19 cellular contexts compared by ENCODE assay signal in genomic region chr2:135258193-135258592, GRCh38.
DNase-seq lines count a peak whose midpoint lies in the region; ATAC-seq and TF ChIP-seq lines count a peak whose summit lies in the region.
"Had no signal": no experiment of that assay in that cellular context is flagged by ENCODE, and none has a peak within 500 bp of the region (broad histone marks: within the 10 kb centered on the region; RNA-seq: fewer than 3 reads in every experiment).

No MANE protein-coding gene starts in this region.

- H3K9me3 ChIP-seq in DND-41 (ENCODE audit: insufficient read depth, low read length, severe bottlenecking), result no peaks in the 10 kb centered on the region
- no peaks in the 10 kb centered on the region for H3K9me3 ChIP-seq in RWPE2 (ENCODE audit: severe bottlenecking)
- H3K9me3 ChIP-seq: HAP-1, thyroid gland had no signal

- DNase-seq in DND-41 (peak; percentile 26), HT-29 (ENCODE audit: low spot score) (peak; percentile 7), RWPE2 (ENCODE audit: low spot score) (no peak), foreskin keratinocyte (no peak), Ammon's horn (ENCODE audit: low spot score) (no peak), NCI-H2227 (lab: John Stamatoyannopoulos, UW; ENCODE audit: unreplicated experiment) (no peak)
- DNase-seq in NK-92 treated with Interleukin-12 subunit alpha and Interleukin-12 subunit beta, amount 100 ng/mL, for 24 hours (lab: John Stamatoyannopoulos, UW), result no peak
- DNase-seq: activated CD4-positive, alpha-beta T cell treated with anti-CD3 and anti-CD28 coated beads, Interleukin-2, amount 50 U/mL, for 48 hours; activated naive CD8-positive, alpha-beta T cell treated with anti-CD3 and anti-CD28 coated beads, Interleukin-2, amount 10 ng/mL, durations not matched to agents 7 days and 5 days; activated T-cell treated with anti-CD3 and anti-CD28 coated beads, Interleukin-2, amount 50 U/mL, for 4 hours; C1 segment of cervical spinal cord; DMS79; naive thymus-derived CD8-positive, alpha-beta T cell; NCI-H187 treated with DMSO at 0.1 percent for 48 hours; NCI-H510A; thyroid gland had no signal

- no peaks in the 10 kb centered on the region for H3K4me1 ChIP-seq in DND-41 (ENCODE audit: insufficient read depth, low read length)
- peaks cover 16% of the 10 kb centered on the region for H3K4me1 ChIP-seq in RWPE2 (ENCODE audit: insufficient read depth, poor library complexity, severe bottlenecking)
- peaks cover 17% of the 10 kb centered on the region for H3K4me1 ChIP-seq in foreskin keratinocyte
- H3K4me1 ChIP-seq: thyroid gland had no signal

- TF ChIP-seq CTCF in DND-41 (IDR thresholded peaks at IDR 0.05; ENCODE audit: borderline replicate concordance, extremely low read depth, low read length, poor library complexity, severe bottlenecking) (peak; percentile 46), RWPE2 (IDR thresholded peaks at IDR 0.05; ENCODE audit: poor library complexity, severe bottlenecking) (peak; percentile 26), foreskin keratinocyte (conservative IDR thresholded peaks at IDR 0.05) (peak; percentile 40)

- no peak overlapping the region for H3K4me2 ChIP-seq in DND-41 (ENCODE audit: insufficient read depth, low read length)

- no peaks in the 10 kb centered on the region for H4K20me1 ChIP-seq in DND-41 (ENCODE audit: insufficient read depth, low read length)

- H3K4me3 ChIP-seq in DND-41 (ENCODE audit: low read depth in 1 of 2, low read length in 2 of 2) (no peak overlapping the region), RWPE2 (ENCODE audit: severe bottlenecking) (no peak overlapping the region)
- H3K4me3 ChIP-seq: HAP-1, thyroid gland had no signal

- H3K9ac ChIP-seq in DND-41 (ENCODE audit: low read depth, low read length), result no peak overlapping the region

- H3K36me3 ChIP-seq in DND-41 (ENCODE audit: insufficient read depth, low read length) (no peaks in the 10 kb centered on the region), RWPE2 (ENCODE audit: low read depth) (no peaks in the 10 kb centered on the region)
- H3K36me3 ChIP-seq: brain microvascular endothelial cell, HAP-1, thyroid gland had no signal

- ATAC-seq in DND-41 (ENCODE audit: insufficient read depth, low read depth), result peak; percentile 78
- ATAC-seq in RWPE2 (ENCODE audit: low read depth), result peak; percentile 37; the same call in 1 of the 3 replicates
- no peak for ATAC-seq in foreskin keratinocyte
- ATAC-seq: activated T-cell treated with anti-CD3 and anti-CD28 coated beads, Interleukin-2, amount 50 U/mL, for 4 hours; naive thymus-derived CD8-positive, alpha-beta T cell; stimulated activated effector memory CD8-positive, alpha-beta T cell treated with anti-CD3 and anti-CD28 coated beads, Interleukin-12 subunit alpha, Interleukin-12 subunit beta, amount 100 ng/mL, for 72 hours had no signal

- no peak overlapping the region for H3K27ac ChIP-seq in DND-41 (ENCODE audit: low read length)
- H3K27ac ChIP-seq in RWPE2 (ENCODE audit: poor library complexity, severe bottlenecking), result peak overlapping the region; percentile 45
- peak overlapping the region; percentile 27 for H3K27ac ChIP-seq in foreskin keratinocyte
- H3K27ac ChIP-seq: brain microvascular endothelial cell, thyroid gland had no signal

- H3K27me3 ChIP-seq in DND-41 (ENCODE audit: insufficient read depth, low read length, poor library complexity), result no peaks in the 10 kb centered on the region
- no peaks in the 10 kb centered on the region for H3K27me3 ChIP-seq in RWPE2 (ENCODE audit: insufficient read depth, poor library complexity, severe bottlenecking)
- H3K27me3 ChIP-seq in foreskin keratinocyte, result no peaks in the 10 kb centered on the region
- H3K27me3 ChIP-seq: brain microvascular endothelial cell, thyroid gland had no signal

- H3K79me2 ChIP-seq in DND-41 (ENCODE audit: insufficient read depth, low read length), result no peaks in the 10 kb centered on the region

- H2AFZ ChIP-seq in DND-41 (ENCODE audit: low read depth, low read length), result no peak overlapping the region

Comparison
In these comparisons a context has a peak if more than half of its experiments do, and no peak if none do; other contexts are left out.
1. DNase-seq: peak in DND-41 (single experiment) and HT-29 (single experiment); none in RWPE2 (single experiment), foreskin keratinocyte (0 of 2), Ammon's horn (single experiment), NK-92 treated with Interleukin-12 subunit alpha and Interleukin-12 subunit beta, amount 100 ng/mL, for 24 hours (single experiment) and NCI-H2227 (single experiment).
2. Peak in every context shown above with its lines, with median percentiles within 50 percentile points of each other: CTCF ChIP-seq.